Comparison of ENCODE assay signal across 7 cellular contexts in the genomic region with DNA sequence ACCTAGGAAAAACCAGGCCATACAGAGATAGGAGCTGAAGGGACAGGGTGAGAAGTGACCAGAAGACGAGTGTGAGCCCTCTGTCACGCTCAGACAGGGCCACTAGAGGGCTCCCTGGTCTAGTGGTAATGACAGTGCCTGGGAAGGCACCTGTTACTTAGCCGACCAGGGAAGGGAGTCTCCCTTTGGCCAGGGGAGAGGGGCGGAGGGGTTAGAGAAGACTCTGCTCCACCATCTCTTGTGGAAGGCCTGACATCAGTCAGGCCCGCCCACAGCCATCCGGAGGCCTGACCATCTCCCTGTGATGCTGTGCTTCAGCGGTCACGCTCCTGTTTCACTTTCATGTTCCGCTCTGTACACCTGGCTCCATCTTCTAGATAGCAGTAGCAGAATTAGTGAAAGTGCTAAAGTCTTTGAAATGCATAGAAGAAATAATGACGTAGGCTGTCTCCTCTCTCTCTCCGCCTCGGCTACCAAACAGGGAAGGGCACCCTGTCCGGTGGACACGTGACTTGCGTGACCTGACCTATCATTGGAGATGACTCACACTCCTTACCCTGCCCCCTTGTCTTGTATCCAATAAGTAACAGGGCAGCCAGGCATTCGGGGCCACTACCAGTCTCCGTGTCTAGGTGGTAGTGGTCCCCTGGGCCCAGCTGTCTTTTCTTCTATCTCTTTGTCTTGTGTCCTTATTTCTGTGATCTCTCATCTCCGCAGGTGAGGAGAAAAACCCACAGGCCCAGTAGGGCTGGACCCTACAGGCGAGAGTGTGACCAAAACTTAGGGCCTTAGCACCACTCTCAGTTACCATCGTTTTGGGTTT. TPM values are rescaled to one million over a fixed set of nuclear protein-coding genes. Genes with fewer than 3 reads are reported as not detected.
DNase-seq lines count a peak whose midpoint lies in the region; ATAC-seq, FAIRE-seq and TF ChIP-seq lines count a peak whose summit lies in the region.

No MANE protein-coding gene starts in this region.

- CTCF ChIA-PET in HCT116 (lab: Charles Lee), result interaction anchor here (1.3 kb wide), 1 partner anchor 15 kb away, joined by 4 read pairs; no protein-coding TSS in a partner anchor

- no TSS peak for BruUV-seq in HCT116 (replicated peaks; lab: Mats Ljungman, UMichigan)

- no peak overlapping the region for H2AFZ ChIP-seq in HCT116 (ENCODE audit: low read depth, low read length, poor library complexity, severe bottlenecking)

- H3K27ac ChIP-seq in HCT116 (ENCODE audit: low read depth, low read length), result no peak overlapping the region
- H3K27ac ChIP-seq in liver (ENCODE audit: low read depth in 1 of 2, low read length in 2 of 2), result no peak overlapping the region

- RAD21 ChIA-PET in HCT116 (lab: Charles Lee; ENCODE audit: low non-redundant PET in 1 of 2, low total read pairs in 2 of 2, uncharacterized antibody in 2 of 2, unreplicated experiment in 2 of 2), result interaction anchor here in 1 of 2 experiments (0.6 kb wide), 1 partner anchor 92 kb away, joined by 3 read pairs; no protein-coding TSS in a partner anchor

- H3K4me2 ChIP-seq in HCT116 (ENCODE audit: low read length), result peak overlapping the region; percentile 51

- no peaks in the 10 kb centered on the region for H4K20me1 ChIP-seq in HCT116 (ENCODE audit: insufficient read depth)

- no peaks in the 10 kb centered on the region for H3K79me2 ChIP-seq in HCT116 (ENCODE audit: insufficient read depth, low read length)

- H3K9me3 ChIP-seq in HCT116 (ENCODE audit: control insufficient read depth in 1 of 2, insufficient read depth in 1 of 2, low read depth in 1 of 2, low read length in 2 of 2), result no peaks in the 10 kb centered on the region
- H3K9me3 ChIP-seq in liver (ENCODE audit: control insufficient read depth in 4 of 4, low read length in 3 of 4), result no peaks in the 10 kb centered on the region

- intact Hi-C loops in HCT116 (cut with micrococcal nuclease), result loop anchor here (5.0 kb wide), 1 partner anchor 90 kb away; no protein-coding TSS in a partner anchor

- TF ChIP-seq POLR2A in GM12892 (IDR thresholded peaks at IDR 0.05; ENCODE audit: low read depth, low read length), result no peak
- no peak for TF ChIP-seq POLR2A in HCT116 (IDR thresholded peaks at IDR 0.05; ENCODE audit: borderline replicate concordance, extremely low read depth, insufficient read depth, insufficient read length)

- H3K27me3 ChIP-seq in HCT116 (ENCODE audit: insufficient read depth, low read length), result no peaks in the 10 kb centered on the region
- H3K27me3 ChIP-seq in liver (ENCODE audit: control insufficient read depth in 4 of 4, insufficient read depth in 4 of 4, low read length in 3 of 4), result no peaks in the 10 kb centered on the region

- peak; percentile 99 for FAIRE-seq in GM12892 (lab: Jason Lieb, UNC)

- H3K9me2 ChIP-seq in HCT116 (ENCODE audit: insufficient read depth), result no peaks in the 10 kb centered on the region; the same call in 1 of the 2 replicates

- peak; percentile 98 for ATAC-seq in HCT116
- ATAC-seq in activated CD4-positive, CD25-positive, alpha-beta regulatory T cell treated with anti-CD3 and anti-CD28 coated beads, Interleukin-2, amount 50 U/mL, for 24 hours, result peak; percentile 91 to 94

- H3K9ac ChIP-seq in HCT116 (ENCODE audit: low read length) (no peak overlapping the region), liver (ENCODE audit: low read depth in 1 of 2, low read length in 2 of 2) (no peak overlapping the region)

- H3K36me3 ChIP-seq in HCT116 (ENCODE audit: control insufficient read depth in 1 of 2, insufficient read depth in 2 of 2, low read length in 2 of 2), result no peaks in the 10 kb centered on the region
- H3K36me3 ChIP-seq in liver (ENCODE audit: control insufficient read depth in 4 of 4, insufficient read depth in 3 of 4, low read depth in 1 of 4, low read length in 3 of 4), result no peaks in the 10 kb centered on the region

- TF ChIP-seq CTCF in HCT116 (IDR thresholded peaks at IDR 0.05 in 2 of 3, conservative IDR thresholded peaks at IDR 0.05 in 1 of 3; ENCODE audit: borderline replicate concordance in 1 of 3, insufficient read depth in 1 of 3, low read depth in 2 of 3, low read length in 2 of 3) (peak; percentile 51 to 87 (median 71); a peak in 5 of 6 replicates), liver (IDR thresholded peaks at IDR 0.05; ENCODE audit: low read depth, low read length, missing input control) (peak; percentile 68)

- TF ChIP-seq RAD21 in HCT116 (IDR thresholded peaks at IDR 0.05; ENCODE audit: low read depth) (peak; percentile 79), liver (IDR thresholded peaks at IDR 0.05) (peak; percentile 84 to 90)

- WGBS in liver, result 38% methylated on average over 20 of the region's 20 CpGs

- DNase-seq in GM12892 (ENCODE audit: insufficient read length) (no peak), HCT116 (ENCODE audit: low read depth, low spot score) (peak; percentile 45), NCI-H1092 treated with DMSO at 0.1 percent for 48 hours (lab: John Stamatoyannopoulos, UW) (peak; percentile 51), cerebellum (ENCODE audit: low spot score) (peak; percentile 52)
- peak; percentile 35 to 44 (median 36) for DNase-seq in stimulated activated CD4-positive, alpha-beta T cell treated with anti-CD3 and anti-CD28 coated beads, TNF-alpha, amount 100 ng/mL, for 4 hours (ENCODE audit: low read depth in 3 of 3)

- POLR2A ChIA-PET in HCT116 (lab: Charles Lee), result no interaction called here

- H3K4me1 ChIP-seq in HCT116 (ENCODE audit: control insufficient read depth in 1 of 2, insufficient read depth in 2 of 2, low read length in 2 of 2) (no peaks in the 10 kb centered on the region), liver (ENCODE audit: control insufficient read depth in 4 of 4, insufficient read depth in 4 of 4, low read length in 3 of 4) (peaks cover 0 to 3% (median 1%) of the 10 kb centered on the region in 4 donors)

- H3K4me3 ChIP-seq in HCT116 (replicated peaks in 1 of 2; ENCODE audit: low read depth in 1 of 2, low read length in 2 of 2), result no peak overlapping the region
- peak overlapping the region; percentile 41 to 61 (median 60) for H3K4me3 ChIP-seq in liver (ENCODE audit: low read depth in 1 of 3, low read length in 3 of 3)

TF ChIP-seq in HCT116, 20 proteins besides CTCF, POLR2A, EP300 and RAD21:
- TF ChIP-seq EZH2phosphoT487 (IDR thresholded peaks at IDR 0.05; ENCODE audit: borderline replicate concordance) (no peak), TCF7L2 (IDR thresholded peaks at IDR 0.05; ENCODE audit: borderline replicate concordance, extremely low read depth, insufficient read depth, insufficient read length) (peak; percentile 19)

TF ChIP-seq in liver, 16 proteins besides CTCF, POLR2A, EP300 and RAD21:
- TF ChIP-seq JUND (IDR thresholded peaks at IDR 0.05) (peak in 1 of 2 donors; percentile 26), TAF1 (conservative IDR thresholded peaks at IDR 0.05) (no peak), FOXA1 (IDR thresholded peaks at IDR 0.05) (no peak)
TF ChIP-seq in liver: peak in this region for 1.

RNA-seq across cellular contexts. Expression of a gene that starts 26.7 kb away (rescaled TPM):
- not detected for polyA plus RNA-seq in GM12892 (2012; ENCODE audit: missing spikeins)
- total RNA-seq in HCT116 (2021; ENCODE audit: unreplicated experiment) (not detected), cerebellum (not detected), liver (not detected)
- not detected in 2 replicates for polyA plus RNA-seq in HCT116 (2012)
- not detected for polyA plus RNA-seq in liver

RNA-seq across cellular contexts. Expression of a gene that starts 26.8 kb away (rescaled TPM):
- polyA plus RNA-seq in GM12892 (2012; ENCODE audit: missing spikeins), result 65.2 TPM
- total RNA-seq in HCT116 (2021; ENCODE audit: unreplicated experiment) (37.4 TPM), cerebellum (83.8 TPM), liver (10 to 100 TPM; 23.5 to 39.8 TPM)
- 16.5 and 17.1 TPM in 2 replicates for polyA plus RNA-seq in HCT116 (2012)
- 1 to 10 TPM; 8.6 to 9.3 TPM for polyA plus RNA-seq in liver

Comparison
In these comparisons a context has a peak if more than half of its experiments do, and no peak if none do; other contexts are left out.
1. H3K4me3 ChIP-seq: peak in liver (3 of 3); none in HCT116 (0 of 2).